8 cellular contexts compared by ENCODE assay signal in genomic region chr10:63133056-63133786, GRCh38. TPM values are rescaled to one million over a fixed set of nuclear protein-coding genes. Genes with fewer than 3 reads are reported as not detected.
A peak's percentile ranks its signal among the peaks of the same experiment; 100 is the strongest.
DNase-seq lines count a peak whose midpoint lies in the region; ATAC-seq and TF ChIP-seq lines count a peak whose summit lies in the region.

NRBF2 (plus strand) TSS chr10:63133328; CDS start chr10:63133471, 143 bp downstream.

- no peak; the same call in 1 of the 2 replicates for TF ChIP-seq CTCF in WERI-Rb-1 (IDR thresholded peaks at IDR 0.05; ENCODE audit: low read depth, low read length)
- TF ChIP-seq CTCF in mammary epithelial cell (conservative IDR thresholded peaks at IDR 0.05 in 1 of 2, IDR thresholded peaks at IDR 0.05 in 1 of 2; ENCODE audit: extremely low read depth in 1 of 2, insufficient read depth in 1 of 2, low read depth in 1 of 2, low read length in 2 of 2), result peak in 1 of 2 donors; percentile 36
- peak; percentile 21 for TF ChIP-seq CTCF in smooth muscle cell (IDR thresholded peaks at IDR 0.05; ENCODE audit: borderline replicate concordance, insufficient read depth, poor library complexity, severe bottlenecking)

- H3F3A ChIP-seq in smooth muscle cell (ENCODE audit: low read depth), result no peaks in the 10 kb centered on the region

- peaks cover 8% of the 10 kb centered on the region for H3K9me3 ChIP-seq in WERI-Rb-1 (ENCODE audit: severe bottlenecking)
- peaks cover 5% of the 10 kb centered on the region for H3K9me3 ChIP-seq in mammary epithelial cell (replicated peaks; ENCODE audit: insufficient read depth, low read length)
- H3K9me3 ChIP-seq in smooth muscle cell (replicated peaks; ENCODE audit: low read depth), result no peaks in the 10 kb centered on the region

- dilution Hi-C loops in mammary epithelial cell (cut with HindIII; ENCODE audit: low sequenced_read_pairs), result no loop called here

- H3K27me3 ChIP-seq in WERI-Rb-1 (ENCODE audit: insufficient read depth, low read depth, severe bottlenecking), result peaks cover 13% of the 10 kb centered on the region
- no peaks in the 10 kb centered on the region for H3K27me3 ChIP-seq in mammary epithelial cell (ENCODE audit: insufficient read depth, low read length)
- no peaks in the 10 kb centered on the region for H3K27me3 ChIP-seq in smooth muscle cell (ENCODE audit: low read depth)

- H3K27ac ChIP-seq in WERI-Rb-1 (peak within 1 kb of the TSS; percentile 72), mammary epithelial cell (ENCODE audit: insufficient read depth, low read depth, low read length) (peak within 1 kb of the TSS; percentile 83), smooth muscle cell (ENCODE audit: low read depth) (peak within 1 kb of the TSS; percentile 94)

- CTCF ChIA-PET in mammary epithelial cell (lab: Charles Lee; ENCODE audit: low non-redundant PET), result interaction anchor here (0.5 kb wide), 2 partner anchors 114 to 394 kb away, joined by 3 to 4 read pairs; no protein-coding TSS in a partner anchor

- H4K20me1 ChIP-seq in mammary epithelial cell (ENCODE audit: insufficient read depth, low read length) (no peaks in the 10 kb centered on the region), smooth muscle cell (ENCODE audit: low read depth) (peaks cover 41% of the 10 kb centered on the region)

- H3K9ac ChIP-seq in mammary epithelial cell (ENCODE audit: insufficient read depth, low read length) (peak within 1 kb of the TSS; percentile 90), smooth muscle cell (ENCODE audit: low read depth) (peak within 1 kb of the TSS; percentile 98)

- H3K4me3 ChIP-seq in WERI-Rb-1 (ENCODE audit: low read depth, low read length), result peak within 1 kb of the TSS; percentile 88
- H3K4me3 ChIP-seq in mammary epithelial cell (replicated peaks in 1 of 3; ENCODE audit: insufficient read depth in 1 of 3, low read depth in 2 of 3, low read length in 3 of 3), result peak within 1 kb of the TSS; percentile 78 to 82 (median 81)
- H3K4me3 ChIP-seq in smooth muscle cell, result peak within 1 kb of the TSS; percentile 96

- no TSS peak for BruUV-seq in mammary epithelial cell (replicated peaks; lab: Mats Ljungman, UMichigan)

- H2AFZ ChIP-seq in mammary epithelial cell (ENCODE audit: low read depth, low read length), result peak within 1 kb of the TSS; percentile 89
- H2AFZ ChIP-seq in smooth muscle cell (ENCODE audit: low read depth), result peak within 1 kb of the TSS; percentile 67

- H3K36me3 ChIP-seq in WERI-Rb-1 (no peaks in the 10 kb centered on the region), mammary epithelial cell (ENCODE audit: insufficient read depth, low read length) (no peaks in the 10 kb centered on the region), smooth muscle cell (ENCODE audit: low read depth) (no peaks in the 10 kb centered on the region)

- ATAC-seq in GM18873 (IDR thresholded peaks at IDR 0.05; ENCODE audit: low FRiP score, unreplicated experiment), result peak; percentile 95
- peak; percentile 97 for ATAC-seq in HG03139 (IDR thresholded peaks at IDR 0.05; ENCODE audit: unreplicated experiment)

- peaks cover 12% of the 10 kb centered on the region for H3K4me1 ChIP-seq in mammary epithelial cell (ENCODE audit: insufficient read depth, low read length)
- peaks cover 14% of the 10 kb centered on the region for H3K4me1 ChIP-seq in smooth muscle cell (ENCODE audit: low read depth)

- intact Hi-C loops in mammary epithelial cell (cut with micrococcal nuclease), result loop anchor here (1.0 to 2.0 kb wide), 3 partner anchors 18 to 538 kb away; no protein-coding TSS in a partner anchor

- in situ Hi-C loops in mammary epithelial cell (cut with MboI; ENCODE audit: low sequenced_read_pairs in 2 of 2), result no loop called here

- 1% methylated on average over 20 of the region's 53 CpGs for WGBS in mammary epithelial cell (ENCODE audit: low coverage, missing lambda C conversion rate)
- WGBS in smooth muscle cell (ENCODE audit: low lambda C conversion rate), result under 1% methylated on average over 53 of the region's 53 CpGs

- peak; percentile 94 for DNase-seq in AG08395 (ENCODE audit: low spot score)
- peak; percentile 77 for DNase-seq in NCI-H2196 treated with DMSO at 0.1 percent for 48 hours (lab: John Stamatoyannopoulos, UW; ENCODE audit: unreplicated experiment)
- peak; percentile 97 for DNase-seq in WERI-Rb-1
- DNase-seq in mammary epithelial cell, result peak; percentile 97
- peak; percentile 95 for DNase-seq in iPS-NIHi11 (ENCODE audit: low spot score)
- peak; percentile 72 for DNase-seq in smooth muscle cell (lab: John Stamatoyannopoulos, UW; ENCODE audit: unreplicated experiment)

- H3K4me2 ChIP-seq in mammary epithelial cell (ENCODE audit: insufficient read depth, low read depth, low read length) (peak within 1 kb of the TSS; percentile 88), smooth muscle cell (peak within 1 kb of the TSS; percentile 99)

- H3K79me2 ChIP-seq in mammary epithelial cell (ENCODE audit: insufficient read depth, low read length), result peaks cover 51% of the 10 kb centered on the region
- H3K79me2 ChIP-seq in smooth muscle cell (ENCODE audit: low read depth), result peaks cover 50% of the 10 kb centered on the region

RNA-seq across cellular contexts. Expression of gene NRBF2, which starts in this region (rescaled TPM):
- total RNA-seq in mammary epithelial cell, result 10 to 100 TPM; 32.5 to 45.8 TPM
- polyA plus RNA-seq in mammary epithelial cell, result 17.6 TPM
- 14.7 TPM for polyA minus RNA-seq in mammary epithelial cell
- total RNA-seq in smooth muscle cell, result 65.5 and 69.2 TPM in 2 replicates
- 48.0 and 61.9 TPM in 2 replicates for polyA plus RNA-seq in smooth muscle cell

Comparison
In these comparisons a context has a peak if more than half of its experiments do, and no peak if none do; other contexts are left out.
1. Peak in every context shown above with its lines: DNase-seq, ATAC-seq, H3K4me3 ChIP-seq and H3K27ac ChIP-seq.